ENCODE assay signal across 12 cellular contexts in genomic region chr17:6995500-6996255, GRCh38. TPM values are rescaled to one million over a fixed set of nuclear protein-coding genes. Genes with fewer than 3 reads are reported as not detected.
A peak's percentile ranks its signal among the peaks of the same experiment; 100 is the strongest.
DNase-seq lines count a peak whose midpoint lies in the region; ATAC-seq and TF ChIP-seq lines count a peak whose summit lies in the region.
"Had no signal": no experiment of that assay in that cellular context is flagged by ENCODE, and none has a peak within 500 bp of the region (broad histone marks: within the 10 kb centered on the region; RNA-seq: fewer than 3 reads in every experiment).

ALOX12 (plus strand) TSS chr17:6996049; CDS start chr17:6996118, 69 bp downstream.

- H3K36me3 Mint-ChIP-seq in CD4-positive, alpha-beta T cell (ENCODE audit: low read depth), result peaks cover 45% of the 10 kb centered on the region
- H3K36me3 Mint-ChIP-seq in stimulated activated memory B cell treated with anti-CD40 and anti-IgM and Interleukin-4, amounts not matched to agents 10 μg/mL and 1 μg/mL and 100 μg/mL, for 72 hours, result peaks cover 42% of the 10 kb centered on the region

- TF ChIP-seq CTCF in CD4-positive, alpha-beta T cell (IDR thresholded peaks at IDR 0.05), result no peak
- TF ChIP-seq CTCF in choroid plexus epithelial cell (conservative IDR thresholded peaks at IDR 0.05; ENCODE audit: low read depth, low read length), result no peak
- TF ChIP-seq CTCF in psoas muscle (IDR thresholded peaks at IDR 0.05), result no peak

- H3K4me1 Mint-ChIP-seq in CD4-positive, alpha-beta T cell (ENCODE audit: low read depth), result no peaks in the 10 kb centered on the region
- peaks cover 13% of the 10 kb centered on the region for H3K4me1 Mint-ChIP-seq in stimulated activated memory B cell treated with anti-CD40 and anti-IgM and Interleukin-4, amounts not matched to agents 10 μg/mL and 1 μg/mL and 100 μg/mL, for 72 hours

- H3K27me3 ChIP-seq in CD4-positive, alpha-beta T cell (ENCODE audit: control insufficient read depth, insufficient read depth, low read length), result no peaks in the 10 kb centered on the region
- peaks cover 0 to 4% (median 0%) of the 10 kb centered on the region in 3 donors for H3K27me3 ChIP-seq in psoas muscle (ENCODE audit: insufficient read depth in 3 of 3, low read length in 2 of 3)

- no peak for DNase-seq in CD4-positive, alpha-beta T cell
- DNase-seq in choroid plexus epithelial cell (ENCODE audit: low read depth) (no peak), iPS-NIHi11 (ENCODE audit: low spot score) (peak; percentile 74), psoas muscle (peak in 1 of 2 donors; percentile 33), HT-29 (ENCODE audit: low spot score) (no peak), NCI-H187 treated with DMSO at 0.1 percent for 48 hours (lab: John Stamatoyannopoulos, UW) (no peak), COLO668 (lab: John Stamatoyannopoulos, UW; ENCODE audit: unreplicated experiment) (no peak)
- DNase-seq: activated CD4-positive, CD25-positive, alpha-beta regulatory T cell; activated naive CD8-positive, alpha-beta T cell treated with anti-CD3 and anti-CD28 coated beads, Interleukin-2, amount 10 ng/mL, durations not matched to agents 7 days and 5 days; NCI-H1930 had no signal

- intact Hi-C loops in CD4-positive, alpha-beta T cell (cut with DNase I, micrococcal nuclease), result no loop called here
- intact Hi-C loops in psoas muscle (cut with DNase I), result no loop called here

- no peaks in the 10 kb centered on the region for H3K9me3 Mint-ChIP-seq in CD4-positive, alpha-beta T cell
- no peaks in the 10 kb centered on the region for H3K9me3 Mint-ChIP-seq in stimulated activated memory B cell treated with anti-CD40 and anti-IgM and Interleukin-4, amounts not matched to agents 10 μg/mL and 1 μg/mL and 100 μg/mL, for 72 hours
- H3K9me3 Mint-ChIP-seq: activated naive CD8-positive, alpha-beta T cell treated with anti-CD3 and anti-CD28 coated beads, Interleukin-2, amount 10 ng/mL, durations not matched to agents 7 days and 5 days had no signal

- H3K9me3 ChIP-seq in CD4-positive, alpha-beta T cell (ENCODE audit: control insufficient read depth, low read length), result no peaks in the 10 kb centered on the region
- no peaks in the 10 kb centered on the region for H3K9me3 ChIP-seq in psoas muscle

- POLR2A ChIA-PET in CD4-positive, alpha-beta T cell (lab: Charles Lee), result interaction anchor here (0.6 kb wide), 1 partner anchor 135 kb away, joined by 3 read pairs; no protein-coding TSS in a partner anchor

- CTCF ChIA-PET in CD4-positive, alpha-beta T cell (lab: Charles Lee), result no interaction called here

- H3K4me3 Mint-ChIP-seq in CD4-positive, alpha-beta T cell, result no peak within 1 kb of the TSS
- H3K4me3 Mint-ChIP-seq in stimulated activated memory B cell treated with anti-CD40 and anti-IgM and Interleukin-4, amounts not matched to agents 10 μg/mL and 1 μg/mL and 100 μg/mL, for 72 hours, result no peak within 1 kb of the TSS
- H3K4me3 Mint-ChIP-seq: activated naive CD8-positive, alpha-beta T cell treated with anti-CD3 and anti-CD28 coated beads, Interleukin-2, amount 10 ng/mL, durations not matched to agents 7 days and 5 days had no signal

- H3K27ac Mint-ChIP-seq in CD4-positive, alpha-beta T cell, result peak within 1 kb of the TSS; percentile 40
- H3K27ac Mint-ChIP-seq in stimulated activated memory B cell treated with anti-CD40 and anti-IgM and Interleukin-4, amounts not matched to agents 10 μg/mL and 1 μg/mL and 100 μg/mL, for 72 hours, result no peak within 1 kb of the TSS
- H3K27ac Mint-ChIP-seq: activated naive CD8-positive, alpha-beta T cell treated with anti-CD3 and anti-CD28 coated beads, Interleukin-2, amount 10 ng/mL, durations not matched to agents 7 days and 5 days had no signal

- H3K4me1 ChIP-seq in psoas muscle, result no peaks in the 10 kb centered on the region

- H3K36me3 ChIP-seq in psoas muscle (ENCODE audit: insufficient read depth in 1 of 2, low read depth in 1 of 2), result peaks cover 0 to 21% of the 10 kb centered on the region in 2 donors

- H3K27ac ChIP-seq in CD4-positive, alpha-beta T cell (ENCODE audit: low read depth, low read length), result no peak within 1 kb of the TSS
- H3K27ac ChIP-seq in psoas muscle, result no peak within 1 kb of the TSS

- H3K27me3 Mint-ChIP-seq in CD4-positive, alpha-beta T cell, result no peaks in the 10 kb centered on the region
- H3K27me3 Mint-ChIP-seq in stimulated activated memory B cell treated with anti-CD40 and anti-IgM and Interleukin-4, amounts not matched to agents 10 μg/mL and 1 μg/mL and 100 μg/mL, for 72 hours, result no peaks in the 10 kb centered on the region

- ATAC-seq in CD4-positive, alpha-beta T cell (ENCODE audit: poor library complexity), result no peak
- ATAC-seq in psoas muscle, result peak in 2 of 4 donors; percentile 40 to 41
- no peak for ATAC-seq in stimulated activated memory B cell treated with anti-CD40 and anti-IgM and Interleukin-4, amounts not matched to agents 10 μg/mL and 1 μg/mL and 100 μg/mL, for 72 hours
- ATAC-seq: Panc1 had no signal

- H3K4me3 ChIP-seq in choroid plexus epithelial cell (ENCODE audit: low read depth, low read length) (peak within 1 kb of the TSS; percentile 36), psoas muscle (peak within 1 kb of the TSS; percentile 49)

- WGBS in psoas muscle, 3 donors, result 14 to 22% (median 21%) methylated on average over 51 to 64 of the region's 64 CpGs

RNA-seq across cellular contexts. Expression of gene ALOX12, which starts in this region (rescaled TPM):
- not detected for total RNA-seq in CD4-positive, alpha-beta T cell
- not detected for total RNA-seq in psoas muscle
- under 1 TPM in 1 of 3 donors, not detected in 2; 0.03 TPM for polyA plus RNA-seq in psoas muscle
- not detected in 2 replicates for total RNA-seq in HT-29 (2014; rRNA removed; shearing (Covaris generic))
- total RNA-seq: activated naive CD8-positive, alpha-beta T cell treated with anti-CD3 and anti-CD28 coated beads, Interleukin-2, amount 10 ng/mL, durations not matched to agents 7 days and 5 days had no signal
